ENCODE assay signal across 10 cellular contexts in genomic region chr16:82641336-82641984, GRCh38. TPM values are rescaled to one million over a fixed set of nuclear protein-coding genes. Genes with fewer than 3 reads are reported as not detected.
DNase-seq lines count a peak whose midpoint lies in the region; ATAC-seq and TF ChIP-seq lines count a peak whose summit lies in the region.
"Had no signal": no experiment of that assay in that cellular context is flagged by ENCODE, and none has a peak within 500 bp of the region (broad histone marks: within the 10 kb centered on the region; RNA-seq: fewer than 3 reads in every experiment).

No MANE protein-coding gene starts in this region.

- H3K9me2 ChIP-seq in Karpas-422 (replicated peaks; ENCODE audit: insufficient read depth, low read length): no peaks in the 10 kb centered on the region

- TF ChIP-seq CTCF in cardiac muscle cell (IDR thresholded peaks at IDR 0.05; ENCODE audit: low read depth, low read length) (peak; percentile 56), chondrocyte (IDR thresholded peaks at IDR 0.05) (peak; percentile 77), gastrocnemius medialis (IDR thresholded peaks at IDR 0.05 in 4 of 5, conservative IDR thresholded peaks at IDR 0.05 in 1 of 5) (peak in 3 of 5 experiments; percentile 8 to 36 (median 17)), CD14-positive monocyte (IDR thresholded peaks at IDR 0.05) (no peak)

- H3K9me3 ChIP-seq in cardiac muscle cell (ENCODE audit: low read depth) (no peaks in the 10 kb centered on the region), Karpas-422 (ENCODE audit: low read length) (no peaks in the 10 kb centered on the region), gastrocnemius medialis (no peaks in the 10 kb centered on the region)

- no peak overlapping the region for H3K4me3 Mint-ChIP-seq in chondrocyte (ENCODE audit: unreplicated experiment)
- H3K4me3 Mint-ChIP-seq in CD14-positive monocyte: no peak overlapping the region

- in situ Hi-C loops in gastrocnemius medialis (cut with MboI; ENCODE audit: low sequenced_read_pairs in 4 of 4): no loop called here

- H3K36me3 ChIP-seq in cardiac muscle cell: no peaks in the 10 kb centered on the region
- no peaks in the 10 kb centered on the region for H3K36me3 ChIP-seq in Karpas-422 (ENCODE audit: insufficient read depth, low read length)
- H3K36me3 ChIP-seq in gastrocnemius medialis: no peaks in the 10 kb centered on the region

- H3K4me1 Mint-ChIP-seq in chondrocyte (ENCODE audit: low read depth) (peaks cover 28% of the 10 kb centered on the region), CD14-positive monocyte (no peaks in the 10 kb centered on the region)

- ATAC-seq in gastrocnemius medialis (peak in 1 of 2 donors; percentile 47), GM21737 (IDR thresholded peaks at IDR 0.05; ENCODE audit: unreplicated experiment) (no peak)

- H3K79me2 ChIP-seq in Karpas-422 (ENCODE audit: low read length): no peaks in the 10 kb centered on the region

- H4K20me1 ChIP-seq in Karpas-422 (ENCODE audit: insufficient read depth, low read depth, low read length): no peaks in the 10 kb centered on the region

- H3K27me3 ChIP-seq in cardiac muscle cell (no peaks in the 10 kb centered on the region), Karpas-422 (ENCODE audit: low read length) (no peaks in the 10 kb centered on the region), gastrocnemius medialis (no peaks in the 10 kb centered on the region)

- H3K9ac ChIP-seq in Karpas-422 (ENCODE audit: low read length): no peak overlapping the region

- intact Hi-C loops in cardiac septum (cut with DNase I) (no loop called here), gastrocnemius medialis (cut with DNase I; ENCODE audit: low total_unique reads) (loop anchor here (2.0 kb wide), 1 partner anchor 51 kb away; no protein-coding TSS in a partner anchor), CD14-positive monocyte (cut with micrococcal nuclease) (no loop called here)

- no peaks in the 10 kb centered on the region for H3K36me3 Mint-ChIP-seq in chondrocyte (ENCODE audit: low read depth)
- no peaks in the 10 kb centered on the region for H3K36me3 Mint-ChIP-seq in CD14-positive monocyte

- H3K4me1 ChIP-seq in cardiac muscle cell (ENCODE audit: low read depth): peaks cover 3% of the 10 kb centered on the region
- no peaks in the 10 kb centered on the region for H3K4me1 ChIP-seq in Karpas-422 (ENCODE audit: low read length)
- peaks cover 27 to 44% of the 10 kb centered on the region in 2 donors for H3K4me1 ChIP-seq in gastrocnemius medialis

- H3K4me2 ChIP-seq in Karpas-422 (ENCODE audit: low read depth, low read length, poor library complexity, severe bottlenecking): no peak overlapping the region

- DNase-seq in cardiac muscle cell (ENCODE audit: low read depth in 1 of 2, low spot score in 1 of 2) (peak in 1 of 2 donors; percentile 63), cardiac septum (ENCODE audit: low spot score) (no peak), Karpas-422 (peak; percentile 72), chondrocyte (ENCODE audit: low spot score) (no peak), gastrocnemius medialis (no peak), dedifferentiated amniotic fluid mesenchymal stem cell (ENCODE audit: extremely low spot score) (no peak), CD14-positive monocyte (ENCODE audit: low spot score) (no peak)
- DNase-seq: activated CD4-positive, alpha-beta T cell treated with anti-CD3 and anti-CD28 coated beads for 48 hours; NK-92 treated with Interleukin-12 subunit alpha and Interleukin-12 subunit beta, amount 100 ng/mL, for 24 hours had no signal

- TF ChIP-seq POLR2A in gastrocnemius medialis (IDR thresholded peaks at IDR 0.05): no peak

- H3K9me3 Mint-ChIP-seq in chondrocyte (ENCODE audit: low read depth): no peaks in the 10 kb centered on the region
- no peaks in the 10 kb centered on the region for H3K9me3 Mint-ChIP-seq in CD14-positive monocyte

- H2AFZ ChIP-seq in Karpas-422 (ENCODE audit: low read length): no peak overlapping the region

- no peak overlapping the region for H3K4me3 ChIP-seq in cardiac muscle cell
- H3K4me3 ChIP-seq in Karpas-422 (ENCODE audit: low read length): no peak overlapping the region
- no peak overlapping the region for H3K4me3 ChIP-seq in gastrocnemius medialis

- H3K27me3 Mint-ChIP-seq in chondrocyte (ENCODE audit: low read depth) (no peaks in the 10 kb centered on the region), CD14-positive monocyte (ENCODE audit: low read depth in 3 of 3) (peaks cover 3 to 4% (median 3%) of the 10 kb centered on the region in 3 donors)

- no peak overlapping the region for H3K27ac ChIP-seq in cardiac muscle cell
- no peak overlapping the region for H3K27ac ChIP-seq in Karpas-422 (ENCODE audit: low read length)
- H3K27ac ChIP-seq in gastrocnemius medialis: no peak overlapping the region

- H3K27ac Mint-ChIP-seq in chondrocyte (ENCODE audit: unreplicated experiment) (no peak overlapping the region), CD14-positive monocyte (no peak overlapping the region)

RNA-seq across cellular contexts. Expression of gene CDH13, which starts 14.7 kb away (rescaled TPM):
- total RNA-seq in cardiac muscle cell (4.8 and 6.3 TPM in 2 replicates), cardiac septum (108 TPM), chondrocyte (28.1 to 49.3 TPM (median 45.1 TPM) in 3 replicates), gastrocnemius medialis (10 to 100 TPM in 3 of 4 donors, 1 to 10 TPM in 1; 5.8 to 36.7 (median 20.4) TPM)
- polyA plus RNA-seq in cardiac muscle cell (2.9 and 6.1 TPM in 2 replicates), CD14-positive monocyte (under 1 TPM; 0.13 to 0.19 TPM)
- 0.56 and 0.79 TPM in 2 replicates for total RNA-seq in Karpas-422 (2014; rRNA removed; shearing (Covaris generic); ENCODE audit: low replicate concordance)
